32 cellular contexts compared by ENCODE assay signal in genomic region chr18:32637216-32637615, GRCh38.
DNase-seq lines count a peak whose midpoint lies in the region; ATAC-seq and TF ChIP-seq lines count a peak whose summit lies in the region.
"Had no signal": no experiment of that assay in that cellular context is flagged by ENCODE, and none has a peak within 500 bp of the region (broad histone marks: within the 10 kb centered on the region; RNA-seq: fewer than 3 reads in every experiment).

No MANE protein-coding gene starts in this region.

- BruUV-seq in A673 (replicated peaks; lab: Mats Ljungman, UMichigan), result no TSS peak

- no peak overlapping the region for H3K27ac ChIP-seq in A673 (ENCODE audit: low read depth, low read length, poor library complexity, severe bottlenecking)
- H3K27ac ChIP-seq: 22Rv1; A549; BLaER1; BLaER1 treated with 17β-estradiol and CSF1 and Interleukin-3, amounts not matched to agents 10 nM and 100 nM; C4-2B had no signal

- intact Hi-C loops in A673 (cut with micrococcal nuclease; ENCODE audit: unreplicated experiment), result no loop called here

- TF ChIP-seq CTCF in A673 (conservative IDR thresholded peaks at IDR 0.05; ENCODE audit: low read depth, low read length), result no peak
- TF ChIP-seq CTCF in foreskin fibroblast (IDR thresholded peaks at IDR 0.05; ENCODE audit: low read depth, low read length), result no peak

- H3K27me3 ChIP-seq in A673 (replicated peaks; ENCODE audit: insufficient read depth, low read depth, low read length, poor library complexity), result no peaks in the 10 kb centered on the region
- H3K27me3 ChIP-seq: BE2C; BLaER1; BLaER1 treated with 17β-estradiol and CSF1 and Interleukin-3, amounts not matched to agents 10 nM and 100 nM had no signal

- peaks cover 6% of the 10 kb centered on the region for H3K4me1 ChIP-seq in A673 (ENCODE audit: insufficient read depth, low read length, poor library complexity, severe bottlenecking)
- H3K4me1 ChIP-seq: A549; BE2C; BLaER1; BLaER1 treated with 17β-estradiol and CSF1 and Interleukin-3, amounts not matched to agents 10 nM and 100 nM; Caco-2 had no signal

- DNase-seq in A673 (ENCODE audit: low spot score) (peak; percentile 60), SK-N-DZ (ENCODE audit: low spot score) (peak; percentile 82), iPS-NIHi11 (ENCODE audit: low spot score) (peak; percentile 16), retina (peak; percentile 33), EL (no peak), DMS114 treated with DMSO at 0.1 percent for 48 hours (lab: John Stamatoyannopoulos, UW; ENCODE audit: unreplicated experiment) (no peak), foreskin fibroblast (no peak)
- DNase-seq: 8988T; ACHN; AML-193; BE2C; C1 segment of cervical spinal cord; Caco-2; Calu3; CD4-positive, alpha-beta memory T cell; CD4-positive, alpha-beta T cell; CD4-positive, CD25-positive, alpha-beta regulatory T cell; CD8-positive, alpha-beta memory T cell; CD8-positive, alpha-beta T cell; COR-L47; DMS 273 treated with DMSO at 0.1 percent for 48 hours; DMS153; DMS53; DMS79; DMS79 treated with DMSO at 0.1 percent for 48 hours; DND-41 had no signal

- POLR2A ChIA-PET in A673 (lab: Charles Lee; ENCODE audit: low non-redundant PET), result no interaction called here

- H3K9me3 ChIP-seq in A673 (ENCODE audit: low read depth, low read length, poor library complexity, severe bottlenecking), result no peaks in the 10 kb centered on the region
- H3K9me3 ChIP-seq: A549; BE2C; BLaER1; BLaER1 treated with 17β-estradiol and CSF1 and Interleukin-3, amounts not matched to agents 10 nM and 100 nM; Caco-2 had no signal

- no peak for ATAC-seq in GM21786 (IDR thresholded peaks at IDR 0.05; ENCODE audit: unreplicated experiment)
- ATAC-seq: A549; CD8-positive, alpha-beta T cell had no signal

- CTCF ChIA-PET in A673 (lab: Charles Lee), result no interaction called here

- no peak overlapping the region for H3K4me3 ChIP-seq in A673 (ENCODE audit: low read depth, low read length, poor library complexity, severe bottlenecking)
- H3K4me3 ChIP-seq in foreskin fibroblast (ENCODE audit: low read depth in 1 of 2, low read length in 2 of 2), result no peak overlapping the region
- H3K4me3 ChIP-seq: A549; BLaER1; BLaER1 treated with 17β-estradiol and CSF1 and Interleukin-3, amounts not matched to agents 10 nM and 100 nM had no signal

- no peaks in the 10 kb centered on the region for H3K36me3 ChIP-seq in A673 (ENCODE audit: insufficient read depth, low read length, poor library complexity, severe bottlenecking)
- H3K36me3 ChIP-seq: BE2C; BLaER1; BLaER1 treated with 17β-estradiol and CSF1 and Interleukin-3, amounts not matched to agents 10 nM and 100 nM had no signal

Comparison
In these comparisons a context has a peak if more than half of its experiments do, and no peak if none do; other contexts are left out.
1. DNase-seq: peak in A673 (single experiment), SK-N-DZ (single experiment), iPS-NIHi11 (single experiment) and retina (single experiment); none in EL (single experiment), DMS114 treated with DMSO at 0.1 percent for 48 hours (single experiment) and foreskin fibroblast (0 of 2).